ENCODE assay signal across 1 cellular context in genomic region chr3:48088749-48089466, GRCh38.
TF ChIP-seq lines count a peak whose summit lies in the region.

No MANE protein-coding gene starts in this region.

TF ChIP-seq in GM12878, 131 proteins besides CTCF, POLR2A, EP300 and RAD21 (continued from another document):
- no peak for TF ChIP-seq ETV6 (conservative IDR thresholded peaks at IDR 0.05 in 1 of 2, IDR thresholded peaks at IDR 0.05 in 1 of 2; ENCODE audit: borderline replicate concordance in 1 of 2, low read depth in 1 of 2)
- peak; percentile 47 for TF ChIP-seq RELA (IDR thresholded peaks at IDR 0.05; ENCODE audit: borderline replicate concordance, partially characterized antibody)
- TF ChIP-seq ZNF24 (IDR thresholded peaks at IDR 0.05): no peak
- TF ChIP-seq CBFB (IDR thresholded peaks at IDR 0.05; ENCODE audit: low read depth): peak; percentile 83
- TF ChIP-seq HDGF (IDR thresholded peaks at IDR 0.05): peak; percentile 91
- no peak for TF ChIP-seq EZH2 (IDR thresholded peaks at IDR 0.05; ENCODE audit: borderline replicate concordance, control insufficient read depth, low read depth, low read length)
- TF ChIP-seq CREM (IDR thresholded peaks at IDR 0.05; ENCODE audit: low read depth): peak; percentile 68
- no peak for TF ChIP-seq BCLAF1 (IDR thresholded peaks at IDR 0.05)
- no peak for TF ChIP-seq JUND (IDR thresholded peaks at IDR 0.05; ENCODE audit: low read depth, low read length)
- TF ChIP-seq SIN3A (IDR thresholded peaks at IDR 0.05; ENCODE audit: low read depth, low read length): 0 out of 2 replicates have a peak, but pooled peaks have one; percentile 43
- peak; percentile 58 for TF ChIP-seq BACH1 (IDR thresholded peaks at IDR 0.05; ENCODE audit: borderline replicate concordance)
- TF ChIP-seq SMARCA5 (IDR thresholded peaks at IDR 0.05): no peak; the same call in 1 of the 2 replicates
- TF ChIP-seq LARP7 (IDR thresholded peaks at IDR 0.05): peak; percentile 74
